In genomic region chr17:61416540-61417363, GRCh38 we compare ENCODE assay signal across 8 cellular contexts. TPM values are rescaled to one million over a fixed set of nuclear protein-coding genes. Genes with fewer than 3 reads are reported as not detected.
DNase-seq lines count a peak whose midpoint lies in the region; ATAC-seq and TF ChIP-seq lines count a peak whose summit lies in the region.

No MANE protein-coding gene starts in this region.

- peaks cover 15% of the 10 kb centered on the region for H3K4me1 ChIP-seq in ACC112 (ENCODE audit: control insufficient read depth, insufficient read depth, low read length, unreplicated experiment)
- peaks cover 9 to 22% of the 10 kb centered on the region in 2 donors for H3K4me1 ChIP-seq in ascending aorta
- H3K4me1 ChIP-seq in right cardiac atrium (ENCODE audit: control insufficient read depth, insufficient read depth, low read length): no peaks in the 10 kb centered on the region

- peak overlapping the region; percentile 73 for H2AFZ ChIP-seq in ACC112 (ENCODE audit: low read length, unreplicated experiment)

- no peaks in the 10 kb centered on the region for H3K79me2 ChIP-seq in ACC112 (ENCODE audit: control insufficient read depth, insufficient read depth, low read length, unreplicated experiment)

- H3K36me3 ChIP-seq in ACC112 (ENCODE audit: insufficient read depth, low read length): no peaks in the 10 kb centered on the region
- no peaks in the 10 kb centered on the region for H3K36me3 ChIP-seq in ascending aorta

- ATAC-seq in GM18511 (IDR thresholded peaks at IDR 0.05; ENCODE audit: unreplicated experiment) (peak; percentile 41), SK-N-SH treated with all-trans-retinoic acid at 6 μM for 48 hours (peak; percentile 64), right cardiac atrium (peak; percentile 81 to 84), GM21737 (IDR thresholded peaks at IDR 0.05; ENCODE audit: unreplicated experiment) (no peak)

- intact Hi-C loops in ascending aorta (cut with DNase I): loop anchor here (1.0 to 10.0 kb wide), 3 partner anchors 135 to 892 kb away; partner anchors contain the start of gene APPBP2
- intact Hi-C loops in right cardiac atrium (cut with DNase I): loop anchor here in 3 of 4 donors (5.0 to 10.0 kb wide), 4 partner anchors 136 to 648 kb away; partner anchors contain the start of gene MED13 (in 1 of the 3)
- intact Hi-C loops in posterior vena cava (cut with DNase I): loop anchor here (1.0 to 5.0 kb wide), 2 partner anchors 45 to 136 kb away; no protein-coding TSS in a partner anchor

- WGBS in right cardiac atrium: 17% methylated on average over 43 of the region's 43 CpGs

- TF ChIP-seq CTCF in ascending aorta (IDR thresholded peaks at IDR 0.05): peak; percentile 89 to 96 (median 92)

- H3K27me3 ChIP-seq in ACC112 (ENCODE audit: insufficient read depth, low read length) (peaks cover 13% of the 10 kb centered on the region), ascending aorta (no peaks in the 10 kb centered on the region), right cardiac atrium (ENCODE audit: control insufficient read depth, insufficient read depth) (no peaks in the 10 kb centered on the region)

- no peak overlapping the region for H3K27ac ChIP-seq in ACC112 (ENCODE audit: low read depth, low read length)
- H3K27ac ChIP-seq in ascending aorta: peak overlapping the region; percentile 80 to 82
- H3K27ac ChIP-seq in right cardiac atrium (ENCODE audit: low read length): no peak overlapping the region

- H3K9me3 ChIP-seq in ascending aorta: no peaks in the 10 kb centered on the region
- no peaks in the 10 kb centered on the region for H3K9me3 ChIP-seq in right cardiac atrium (ENCODE audit: control insufficient read depth, low read length)

- H3K4me3 ChIP-seq in ACC112 (ENCODE audit: low read depth, low read length) (peak overlapping the region; percentile 64), ascending aorta (peak overlapping the region; percentile 25 to 52), right cardiac atrium (ENCODE audit: low read length) (no peak overlapping the region)

- DNase-seq in NAMALWA (ENCODE audit: low spot score): peak; percentile 86
- DNase-seq in ascending aorta (ENCODE audit: low spot score in 2 of 2): peak in 1 of 2 donors; percentile 93
- DNase-seq in right cardiac atrium: peak; percentile 94 to 97 (median 97)
- DNase-seq in posterior vena cava (ENCODE audit: low spot score): peak; percentile 95

TF ChIP-seq in SK-N-SH treated with all-trans-retinoic acid at 6 μM for 48 hours, 23 proteins besides CTCF, POLR2A, EP300 and RAD21 (continues in another document):
- TF ChIP-seq ZNF8 (CRISPR knock-in tag; IDR thresholded peaks at IDR 0.05) (no peak), CSDC2 (CRISPR knock-in tag; IDR thresholded peaks at IDR 0.05) (no peak), POU6F1 (CRISPR knock-in tag; IDR thresholded peaks at IDR 0.05; ENCODE audit: borderline replicate concordance, low read depth) (no peak), ISL1 (CRISPR knock-in tag; IDR thresholded peaks at IDR 0.05) (no peak), ZNF565 (CRISPR knock-in tag; conservative IDR thresholded peaks at IDR 0.05; ENCODE audit: low read depth) (no peak), ZC3H10 (CRISPR knock-in tag; IDR thresholded peaks at IDR 0.05) (no peak), ESRRG (CRISPR knock-in tag; IDR thresholded peaks at IDR 0.05) (no peak), ZFP30 (CRISPR knock-in tag; IDR thresholded peaks at IDR 0.05) (no peak), ZNF70 (CRISPR knock-in tag; IDR thresholded peaks at IDR 0.05) (no peak), ARNTL (CRISPR knock-in tag; IDR thresholded peaks at IDR 0.05; ENCODE audit: borderline replicate concordance, low read depth) (no peak), TOX (CRISPR knock-in tag; IDR thresholded peaks at IDR 0.05; ENCODE audit: borderline replicate concordance) (no peak), SNAI2 (CRISPR knock-in tag; IDR thresholded peaks at IDR 0.05) (0 out of 2 replicates have a peak, but pooled peaks have one; percentile 46), PATZ1 (CRISPR knock-in tag; IDR thresholded peaks at IDR 0.05; ENCODE audit: borderline replicate concordance) (no peak), ZFP3 (CRISPR knock-in tag; IDR thresholded peaks at IDR 0.05) (0 out of 2 replicates have a peak, but pooled peaks have one; percentile 13), GLIS3 (CRISPR knock-in tag; IDR thresholded peaks at IDR 0.05) (0 out of 2 replicates have a peak, but pooled peaks have one; percentile 30), PPARA (CRISPR knock-in tag; IDR thresholded peaks at IDR 0.05; ENCODE audit: borderline replicate concordance) (no peak), TSHZ2 (CRISPR knock-in tag; IDR thresholded peaks at IDR 0.05) (peak; percentile 71; the same call in 1 of the 2 replicates), BACH2 (CRISPR knock-in tag; IDR thresholded peaks at IDR 0.05; ENCODE audit: borderline replicate concordance) (no peak), RARB (CRISPR knock-in tag; IDR thresholded peaks at IDR 0.05) (no peak), CREB5 (CRISPR knock-in tag; IDR thresholded peaks at IDR 0.05; ENCODE audit: low read depth) (no peak), TCF4 (CRISPR knock-in tag; IDR thresholded peaks at IDR 0.05; ENCODE audit: borderline replicate concordance) (peak; percentile 44; the same call in 1 of the 2 replicates), OSR1 (CRISPR knock-in tag; IDR thresholded peaks at IDR 0.05) (no peak)

RNA-seq across cellular contexts. Expression of gene TBX2, which starts 17.1 kb away (rescaled TPM):
- total RNA-seq in ascending aorta (100 TPM), right cardiac atrium (10 to 100 TPM in 2 of 4 donors, 1 to 10 TPM in 2; 5.9 to 12.4 (median 8.1) TPM), posterior vena cava (10 to 100 TPM; 11.2 to 16.5 TPM)
- polyA plus RNA-seq in right cardiac atrium: 9.5 TPM

RNA-seq across cellular contexts. Expression of gene TBX4, which starts 35.5 kb away (rescaled TPM):
- total RNA-seq in ascending aorta (not detected), right cardiac atrium (not detected), posterior vena cava (under 1 TPM in 1 of 2 donors, not detected in 1; 0.24 TPM)
- 0.11 TPM for polyA plus RNA-seq in right cardiac atrium

Comparison
In these comparisons a context has a peak if more than half of its experiments do, and no peak if none do; other contexts are left out.
1. H3K27ac ChIP-seq: peak in ascending aorta (2 of 2); none in ACC112 (single experiment) and right cardiac atrium (single experiment).